Comparison of ENCODE assay signal across 8 cellular contexts in the genomic region with DNA sequence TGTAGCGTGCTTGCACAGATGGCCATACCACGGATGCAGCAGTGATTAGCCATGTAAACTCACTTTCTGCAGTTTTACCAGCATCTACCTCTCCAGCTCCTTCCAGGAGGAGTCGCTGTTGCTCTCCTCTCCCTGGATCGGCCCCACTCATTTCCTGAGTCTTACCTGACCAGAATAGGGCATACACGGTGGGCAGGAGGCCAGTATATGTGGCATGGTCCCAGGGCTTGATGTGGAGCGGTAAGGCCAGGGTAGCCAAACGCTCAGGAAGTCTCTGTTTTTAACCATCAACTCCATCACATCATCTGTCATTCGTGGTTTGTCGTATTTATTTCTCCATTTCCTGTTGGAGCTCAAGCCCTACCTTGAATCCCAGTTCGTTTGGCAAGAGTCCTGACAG.
A peak's percentile ranks its signal among the peaks of the same experiment; 100 is the strongest.
DNase-seq lines count a peak whose midpoint lies in the region; ATAC-seq, FAIRE-seq and TF ChIP-seq lines count a peak whose summit lies in the region.

No MANE protein-coding gene starts in this region.

- no peak overlapping the region for H2AK5ac ChIP-seq in H1 (ENCODE audit: low read depth, low read length)
- peak overlapping the region; percentile 19 for H2AK5ac ChIP-seq in trophoblast cell (ENCODE audit: low read length)

- no peak overlapping the region for H4K5ac ChIP-seq in H1 (ENCODE audit: insufficient read length, low read depth, low read length)

- no peak for TF ChIP-seq EP300 in H1 (IDR thresholded peaks at IDR 0.05; ENCODE audit: borderline replicate concordance in 1 of 2, low read depth in 2 of 2, low read length in 2 of 2)

- TF ChIP-seq CTCF in AG04449 (IDR thresholded peaks at IDR 0.05; ENCODE audit: insufficient read depth, low read length, missing control alignments) (peak; percentile 62), GM12875 (IDR thresholded peaks at IDR 0.05; ENCODE audit: borderline replicate concordance, insufficient read depth, low read depth, low read length) (peak; percentile 73), H1 (IDR thresholded peaks at IDR 0.05; ENCODE audit: control extremely low read depth in 1 of 3, insufficient read depth in 1 of 3, low read depth in 1 of 3, low read length in 3 of 3) (peak; percentile 82 to 97 (median 88))

- no peak for DNase-seq in AG04449 (ENCODE audit: low read depth, low spot score)
- DNase-seq in NOMO-1 treated with DMSO at 0.1 percent for 48 hours (lab: John Stamatoyannopoulos, UW; ENCODE audit: unreplicated experiment), result peak; percentile 1
- DNase-seq in H1 (ENCODE audit: low read depth in 1 of 2, low spot score in 2 of 2), result peak; percentile 27 to 84
- DNase-seq in trophoblast cell, result peak; percentile 42 to 74
- DNase-seq in NCI-H2227 treated with DMSO at 0.1 percent for 48 hours (lab: John Stamatoyannopoulos, UW), result no peak
- DNase-seq in GM19239 (ENCODE audit: insufficient read length, low spot score), result no peak

- TF ChIP-seq RAD21 in H1 (IDR thresholded peaks at IDR 0.05 in 1 of 2, conservative IDR thresholded peaks at IDR 0.05 in 1 of 2; ENCODE audit: low read depth in 2 of 2, low read length in 2 of 2), result peak; percentile 88 to 91

- H3K4me2 ChIP-seq in H1 (ENCODE audit: insufficient read depth in 1 of 2, low read depth in 2 of 2, low read length in 2 of 2) (no peak overlapping the region), trophoblast cell (ENCODE audit: low read length) (no peak overlapping the region)

- H3K9me3 ChIP-seq in H1 (ENCODE audit: insufficient read depth in 2 of 2, low read depth in 1 of 2, low read length in 1 of 2) (no peaks in the 10 kb centered on the region), trophoblast cell (ENCODE audit: insufficient read depth, low read depth, low read length) (peaks cover 2% of the 10 kb centered on the region)

- H2BK12ac ChIP-seq in H1 (ENCODE audit: low read depth, low read length) (no peak overlapping the region), trophoblast cell (ENCODE audit: low read length) (peak overlapping the region; percentile 78)

- H3K9ac ChIP-seq in H1 (replicated peaks in 1 of 4; ENCODE audit: extremely low read depth in 1 of 4, low read depth in 3 of 4, low read length in 3 of 4) (no peak overlapping the region), trophoblast cell (ENCODE audit: low read length) (no peak overlapping the region)

- H3K4me3 ChIP-seq in AG04449 (ENCODE audit: low read depth, low read length) (no peak overlapping the region), GM12875 (ENCODE audit: low read depth, low read length) (no peak overlapping the region), H1 (ENCODE audit: extremely low read depth in 1 of 4, insufficient read depth in 2 of 4, low read depth in 3 of 4, low read length in 4 of 4) (no peak overlapping the region), trophoblast cell (ENCODE audit: low read depth, low read length) (no peak overlapping the region)

- no peak overlapping the region for H2AFZ ChIP-seq in H1 (ENCODE audit: low read length)
- no peak overlapping the region for H2AFZ ChIP-seq in trophoblast cell (ENCODE audit: insufficient read depth, low read length, poor library complexity)

- H2BK15ac ChIP-seq in H1 (ENCODE audit: low read length), result no peak overlapping the region

- H2BK120ac ChIP-seq in H1 (replicated peaks; ENCODE audit: low read depth, low read length) (no peak overlapping the region), trophoblast cell (ENCODE audit: insufficient read depth, low read length, poor library complexity) (peak overlapping the region; percentile 62)

- no peak for TF ChIP-seq POLR2A in H1 (IDR thresholded peaks at IDR 0.05; ENCODE audit: control extremely low read depth in 1 of 2, low read depth in 2 of 2, low read length in 2 of 2)

- H3K23ac ChIP-seq in H1 (ENCODE audit: insufficient read length) (no peak overlapping the region), trophoblast cell (ENCODE audit: low read length) (no peak overlapping the region)

- H3K27me3 ChIP-seq in H1 (replicated peaks in 1 of 4; ENCODE audit: control insufficient read depth in 3 of 4, extremely low read depth in 1 of 4, insufficient read depth in 3 of 4, low read length in 3 of 4) (no peaks in the 10 kb centered on the region), trophoblast cell (ENCODE audit: insufficient read depth, low read length) (no peaks in the 10 kb centered on the region)

- no peaks in the 10 kb centered on the region for H3K79me2 ChIP-seq in H1 (ENCODE audit: control insufficient read depth in 1 of 2, insufficient read depth in 2 of 2, low read length in 2 of 2)
- no peaks in the 10 kb centered on the region for H3K79me2 ChIP-seq in trophoblast cell (ENCODE audit: control insufficient read depth, insufficient read depth, low read length, poor library complexity)

- H2BK5ac ChIP-seq in H1 (ENCODE audit: low read depth, low read length), result no peak overlapping the region
- peak overlapping the region; percentile 1 for H2BK5ac ChIP-seq in trophoblast cell (ENCODE audit: low read depth, low read length, poor library complexity)

- H3K18ac ChIP-seq in H1 (ENCODE audit: extremely low read depth, low read length) (no peak overlapping the region), trophoblast cell (ENCODE audit: low read length) (no peak overlapping the region)

- peak; percentile 89 for FAIRE-seq in H1 (lab: Jason Lieb, UNC)
- FAIRE-seq in GM19239 (lab: Jason Lieb, UNC), result no peak

- no peaks in the 10 kb centered on the region for H3K23me2 ChIP-seq in H1 (ENCODE audit: low read depth, low read length)

- H4K8ac ChIP-seq in H1 (ENCODE audit: extremely low read depth, insufficient read depth, low read length) (no peak overlapping the region), trophoblast cell (ENCODE audit: low read depth, low read length) (peak overlapping the region; percentile 1)

- H3K36me3 ChIP-seq in H1 (ENCODE audit: control insufficient read depth in 2 of 4, insufficient read depth in 4 of 4, low read length in 3 of 4) (no peaks in the 10 kb centered on the region), trophoblast cell (ENCODE audit: control insufficient read depth in 1 of 2, insufficient read depth in 2 of 2, low read length in 2 of 2) (no peaks in the 10 kb centered on the region)

- H3K4me1 ChIP-seq in H1 (replicated peaks in 1 of 4; ENCODE audit: control insufficient read depth in 3 of 4, insufficient read depth in 4 of 4, low read length in 3 of 4), result no peaks in the 10 kb centered on the region
- peaks cover 5 to 7% of the 10 kb centered on the region in 2 experiments for H3K4me1 ChIP-seq in trophoblast cell (ENCODE audit: control insufficient read depth in 1 of 2, insufficient read depth in 2 of 2, low read length in 2 of 2)

- no peak overlapping the region for H3K14ac ChIP-seq in H1 (ENCODE audit: insufficient read length)
- H3K14ac ChIP-seq in trophoblast cell (ENCODE audit: low read length), result peak overlapping the region; percentile 28

- WGBS in H1 (ENCODE audit: extremely low coverage in 1 of 2, insufficient coverage in 1 of 2, insufficient read length in 1 of 2, insufficient replicate concordance in 2 of 2, low coverage in 1 of 2, low lambda C conversion rate in 2 of 2, missing lambda C conversion rate in 1 of 2), 2 experiments, result 69% methylated on average over 10 of the region's 10 CpGs; no CpG with 5 or more reads in 1 of the 2 experiments
- no CpG with 5 or more reads among the region's 10 CpGs for WGBS in trophoblast cell (ENCODE audit: extremely low coverage, insufficient coverage, insufficient read length)

- no peaks in the 10 kb centered on the region for H4K20me1 ChIP-seq in H1 (replicated peaks in 1 of 2; ENCODE audit: control insufficient read depth in 1 of 2, insufficient read depth in 2 of 2, low read length in 2 of 2)

- H3K79me1 ChIP-seq in H1 (ENCODE audit: low read depth, low read length), result no peaks in the 10 kb centered on the region
- peaks cover 28% of the 10 kb centered on the region for H3K79me1 ChIP-seq in trophoblast cell (ENCODE audit: low read length)

- no peak overlapping the region for H2BK20ac ChIP-seq in H1 (ENCODE audit: low read length)

- POLR2A ChIA-PET in AG04449 (lab: Yijun Ruan, JAX) (interaction anchor here (1.1 kb wide), 1 partner anchor 1200 kb away, joined by 3 read pairs; no protein-coding TSS in a partner anchor), H1 (lab: Charles Lee; ENCODE audit: partially characterized antibody) (no interaction called here)

- H3K4ac ChIP-seq in H1 (replicated peaks; ENCODE audit: insufficient read length, low read depth, low read length), result no peak overlapping the region
- no peak overlapping the region for H3K4ac ChIP-seq in trophoblast cell (ENCODE audit: low read depth, low read length)

- CTCF ChIA-PET in AG04449 (lab: Yijun Ruan, JAX) (interaction anchor here (0.6 to 3.8 kb wide), 17 partner anchors 8 to 1442 kb away, joined by 3 to 25 read pairs (median 4); no protein-coding TSS in a partner anchor), H1 (lab: Charles Lee; ENCODE audit: partially characterized antibody) (interaction anchor here (0.6 to 2.7 kb wide), 33 partner anchors 9 to 1375 kb away, joined by 3 to 13 read pairs (median 4); no protein-coding TSS in a partner anchor)

- H3K56ac ChIP-seq in H1 (replicated peaks; ENCODE audit: insufficient read length, low read depth, low read length), result no peak overlapping the region

- no peak for ATAC-seq in HG03565 (IDR thresholded peaks at IDR 0.05; ENCODE audit: unreplicated experiment)

- no peak overlapping the region for H4K91ac ChIP-seq in H1 (replicated peaks; ENCODE audit: insufficient read length, low read length)
- H4K91ac ChIP-seq in trophoblast cell (ENCODE audit: low read depth, low read length), result peak overlapping the region; percentile 63

- no peak overlapping the region for H3K27ac ChIP-seq in H1 (ENCODE audit: low read depth, low read length)
- no peak overlapping the region for H3K27ac ChIP-seq in trophoblast cell (ENCODE audit: low read depth, low read length)

- no peak overlapping the region for H4K12ac ChIP-seq in trophoblast cell (ENCODE audit: low read depth, low read length)

TF ChIP-seq in H1, 55 proteins besides CTCF, POLR2A, EP300 and RAD21:
- TF ChIP-seq YY1 (IDR thresholded peaks at IDR 0.05; ENCODE audit: low read depth, low read length), result 0 out of 2 replicates have a peak, but pooled peaks have one; percentile 21
- no peak for TF ChIP-seq SAP30 (IDR thresholded peaks at IDR 0.05; ENCODE audit: insufficient read depth, insufficient replicate concordance, low read length)
- no peak for TF ChIP-seq JUND (IDR thresholded peaks at IDR 0.05; ENCODE audit: low read length)

Comparison
In these comparisons a context has a peak if more than half of its experiments do, and no peak if none do; other contexts are left out.
1. DNase-seq: peak in NOMO-1 treated with DMSO at 0.1 percent for 48 hours (single experiment), H1 (2 of 2) and trophoblast cell (2 of 2); none in AG04449 (single experiment), NCI-H2227 treated with DMSO at 0.1 percent for 48 hours (single experiment) and GM19239 (single experiment).
2. Peak in every context shown above with its lines, with median percentiles within 50 percentile points of each other: CTCF ChIP-seq.